In genomic region chr15:89909611-89910010, GRCh38 we compare ENCODE assay signal across 1 cellular context.
TF ChIP-seq lines count a peak whose summit lies in the region.

No MANE protein-coding gene starts in this region.

TF ChIP-seq in IMR-90, 13 proteins besides CTCF, POLR2A, EP300 and RAD21:
- TF ChIP-seq MAFK (IDR thresholded peaks at IDR 0.05; ENCODE audit: low read depth, low read length) (no peak), SMC3 (IDR thresholded peaks at IDR 0.05; ENCODE audit: low read depth, low read length) (no peak), FOS (IDR thresholded peaks at IDR 0.05; ENCODE audit: low read depth, low read length) (no peak), RCOR1 (IDR thresholded peaks at IDR 0.05; ENCODE audit: insufficient replicate concordance, low read length) (no peak), CEBPB (IDR thresholded peaks at IDR 0.05; ENCODE audit: low read depth, low read length) (no peak), MXI1 (IDR thresholded peaks at IDR 0.05; ENCODE audit: borderline replicate concordance, low read depth, low read length) (no peak), RFX5 (IDR thresholded peaks at IDR 0.05; ENCODE audit: low read depth, low read length) (no peak), NFE2L2 (IDR thresholded peaks at IDR 0.05; ENCODE audit: low read depth, low read length) (no peak), BHLHE40 (IDR thresholded peaks at IDR 0.05; ENCODE audit: low read depth, low read length) (no peak), MAZ (IDR thresholded peaks at IDR 0.05; ENCODE audit: borderline replicate concordance, low read depth, low read length) (no peak), CHD1 (IDR thresholded peaks at IDR 0.05; ENCODE audit: low read depth, low read length) (no peak)
- TF ChIP-seq, protein P1, sequence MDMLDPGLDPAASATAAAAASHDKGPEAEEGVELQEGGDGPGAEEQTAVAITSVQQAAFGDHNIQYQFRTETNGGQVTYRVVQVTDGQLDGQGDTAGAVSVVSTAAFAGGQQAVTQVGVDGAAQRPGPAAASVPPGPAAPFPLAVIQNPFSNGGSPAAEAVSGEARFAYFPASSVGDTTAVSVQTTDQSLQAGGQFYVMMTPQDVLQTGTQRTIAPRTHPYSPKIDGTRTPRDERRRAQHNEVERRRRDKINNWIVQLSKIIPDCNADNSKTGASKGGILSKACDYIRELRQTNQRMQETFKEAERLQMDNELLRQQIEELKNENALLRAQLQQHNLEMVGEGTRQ (IDR thresholded peaks at IDR 0.05; ENCODE audit: low read depth, low read length) = no peak
TF ChIP-seq in IMR-90: peak in this region for 0.
